21 cellular contexts compared by ENCODE assay signal in genomic region chr5:74636552-74636951, GRCh38. TPM values are rescaled to one million over a fixed set of nuclear protein-coding genes. Genes with fewer than 3 reads are reported as not detected.
A peak's percentile ranks its signal among the peaks of the same experiment; 100 is the strongest.
DNase-seq lines count a peak whose midpoint lies in the region; ATAC-seq and TF ChIP-seq lines count a peak whose summit lies in the region.
"Had no signal": no experiment of that assay in that cellular context is flagged by ENCODE, and none has a peak within 500 bp of the region (broad histone marks: within the 10 kb centered on the region; RNA-seq: fewer than 3 reads in every experiment).

No MANE protein-coding gene starts in this region.

- H3K9me3 ChIP-seq in breast epithelium: no peaks in the 10 kb centered on the region
- H3K9me3 ChIP-seq: left lung, mucosa of descending colon, right atrium auricular region, stomach, tibial nerve had no signal

- intact Hi-C loops in breast epithelium (cut with DNase I; ENCODE audit: low total_unique reads): no loop called here
- intact Hi-C loops in MCF 10A (cut with micrococcal nuclease): no loop called here
- intact Hi-C loops in dorsolateral prefrontal cortex (cut with DNase I): loop anchor here (10.0 kb wide), 2 partner anchors 232 to 422 kb away; no protein-coding TSS in a partner anchor

- BruUV-seq in MCF 10A (replicated peaks; lab: Mats Ljungman, UMichigan): no TSS peak

- POLR2A ChIA-PET in MCF 10A (lab: Yijun Ruan, JAX): no interaction called here

- H3K27ac ChIP-seq in breast epithelium (peak overlapping the region; percentile 17 to 46), dorsolateral prefrontal cortex (peak overlapping the region in 22 of 59 donors; percentile 2 to 96 (median 52))
- H3K27ac ChIP-seq: left lung, right atrium auricular region, RWPE1, tibial nerve had no signal

- H3K36me3 ChIP-seq in breast epithelium: no peaks in the 10 kb centered on the region
- H3K36me3 ChIP-seq: right atrium auricular region had no signal

- TF ChIP-seq CTCF in breast epithelium (IDR thresholded peaks at IDR 0.05) (no peak), MCF 10A (IDR thresholded peaks at IDR 0.05; ENCODE audit: unreplicated experiment) (no peak), dorsolateral prefrontal cortex (IDR thresholded peaks at IDR 0.05 in 54 of 56, conservative IDR thresholded peaks at IDR 0.05 in 2 of 56; ENCODE audit: low read depth in 1 of 56, partially characterized antibody in 56 of 56) (no peak), nephron (IDR thresholded peaks at IDR 0.05; ENCODE audit: unreplicated experiment in 3 of 3) (no peak), type B pancreatic cell (conservative IDR thresholded peaks at IDR 0.05) (no peak)

- H3K27ac Mint-ChIP-seq in MCF 10A (ENCODE audit: low read depth, unreplicated experiment) (no peak overlapping the region), nephron (peak overlapping the region; percentile 17 to 92 (median 84)), type B pancreatic cell (peak overlapping the region; percentile 88)
- H3K27ac Mint-ChIP-seq: activated naive CD8-positive, alpha-beta T cell treated with anti-CD3 and anti-CD28 coated beads for 36 hours; activated T-helper 17 cell treated with anti-CD3 and anti-CD28 coated beads, Interleukin-2, amount 50 U/mL, for 72 hours; B cell had no signal

- no peak overlapping the region for H3K4me3 Mint-ChIP-seq in MCF 10A (ENCODE audit: unreplicated experiment)
- H3K4me3 Mint-ChIP-seq in nephron: peak overlapping the region; percentile 92 to 98 (median 96)
- peak overlapping the region; percentile 95 for H3K4me3 Mint-ChIP-seq in type B pancreatic cell
- H3K4me3 Mint-ChIP-seq: activated naive CD8-positive, alpha-beta T cell treated with anti-CD3 and anti-CD28 coated beads for 36 hours; activated T-helper 17 cell treated with anti-CD3 and anti-CD28 coated beads, Interleukin-2, amount 50 U/mL, for 72 hours; B cell had no signal

- peaks cover 21% of the 10 kb centered on the region for H3K36me3 Mint-ChIP-seq in MCF 10A (ENCODE audit: insufficient read depth, unreplicated experiment)
- peaks cover 64% of the 10 kb centered on the region for H3K36me3 Mint-ChIP-seq in nephron (ENCODE audit: low read depth)
- H3K36me3 Mint-ChIP-seq in type B pancreatic cell: peaks cover 46% of the 10 kb centered on the region
- H3K36me3 Mint-ChIP-seq: activated naive CD8-positive, alpha-beta T cell treated with anti-CD3 and anti-CD28 coated beads for 36 hours had no signal

- H3K4me1 Mint-ChIP-seq in MCF 10A (ENCODE audit: insufficient read depth, unreplicated experiment) (peaks cover 40% of the 10 kb centered on the region), nephron (peaks cover 71% of the 10 kb centered on the region), type B pancreatic cell (ENCODE audit: unreplicated experiment) (peaks cover 55% of the 10 kb centered on the region)

- peaks cover 0 to 24% of the 10 kb centered on the region in 2 donors for H3K4me1 ChIP-seq in breast epithelium

- no peaks in the 10 kb centered on the region for H3K27me3 Mint-ChIP-seq in MCF 10A (ENCODE audit: insufficient read depth, unreplicated experiment)
- no peaks in the 10 kb centered on the region for H3K27me3 Mint-ChIP-seq in nephron (ENCODE audit: low read depth)
- H3K27me3 Mint-ChIP-seq in type B pancreatic cell: no peaks in the 10 kb centered on the region
- H3K27me3 Mint-ChIP-seq: B cell had no signal

- H3K9me3 Mint-ChIP-seq in MCF 10A (ENCODE audit: unreplicated experiment) (no peaks in the 10 kb centered on the region), nephron (no peaks in the 10 kb centered on the region), type B pancreatic cell (peaks cover 4% of the 10 kb centered on the region)
- H3K9me3 Mint-ChIP-seq: activated naive CD8-positive, alpha-beta T cell treated with anti-CD3 and anti-CD28 coated beads for 36 hours; activated T-helper 17 cell treated with anti-CD3 and anti-CD28 coated beads, Interleukin-2, amount 50 U/mL, for 72 hours had no signal

- H3K4me3 ChIP-seq in breast epithelium (no peak overlapping the region), dorsolateral prefrontal cortex (peak overlapping the region in 52 of 59 donors; percentile 16 to 93 (median 82))
- H3K4me3 ChIP-seq: left lung, mucosa of descending colon, tibial nerve had no signal

- H3K27me3 ChIP-seq in breast epithelium (no peaks in the 10 kb centered on the region), dorsolateral prefrontal cortex (no peaks in the 10 kb centered on the region)
- H3K27me3 ChIP-seq: left lung, right atrium auricular region, stomach, tibial nerve had no signal

- DNase-seq in breast epithelium (ENCODE audit: low spot score in 2 of 2): no peak
- DNase-seq in MCF 10A (ENCODE audit: unreplicated experiment): no peak
- no peak for DNase-seq in dorsolateral prefrontal cortex
- DNase-seq in type B pancreatic cell (ENCODE audit: extremely low spot score, unreplicated experiment): no peak
- no peak for DNase-seq in NCI-H146 treated with DMSO at 0.1 percent for 48 hours (lab: John Stamatoyannopoulos, UW; ENCODE audit: unreplicated experiment)
- DNase-seq: activated naive CD8-positive, alpha-beta T cell treated with anti-CD3 and anti-CD28 coated beads for 36 hours; GOT3; left lung; NCI-H1436 treated with DMSO at 0.1 percent for 48 hours; NCI-H2171; NCI-H526 treated with DMSO at 0.1 percent for 48 hours; stomach had no signal

- ATAC-seq in HG03442 (IDR thresholded peaks at IDR 0.05; ENCODE audit: unreplicated experiment) (no peak), GM19455 (IDR thresholded peaks at IDR 0.05; ENCODE audit: unreplicated experiment) (no peak)
- ATAC-seq: activated T-helper 17 cell treated with anti-CD3 and anti-CD28 coated beads, Interleukin-2, amount 50 U/mL, for 72 hours; left lung; mucosa of descending colon had no signal

- TF ChIP-seq POLR2A in breast epithelium (IDR thresholded peaks at IDR 0.05): no peak

- CTCF ChIA-PET in MCF 10A (lab: Yijun Ruan, JAX): interaction anchor here (0.7 to 11.0 kb wide), 3 partner anchors 13 to 734 kb away, joined by 3 to 102 read pairs (median 3); no protein-coding TSS in a partner anchor

RNA-seq across cellular contexts. Expression of gene ENC1, which starts 4.0 kb away (rescaled TPM):
- total RNA-seq in breast epithelium (10 to 100 TPM in 2 of 3 donors, 1 to 10 TPM in 1; 8.3 to 16.7 (median 13.8) TPM), MCF 10A (2022) (10.7 and 12.9 TPM in 2 replicates), dorsolateral prefrontal cortex (1,000 to 10,000 TPM in 1 of 120 experiments, 100 to 1,000 TPM in 119; 140 to 1,050 (median 576) TPM), type B pancreatic cell (ENCODE audit: low replicate concordance) (83.2 and 96.8 TPM in 2 replicates)

RNA-seq across cellular contexts. Expression of gene HEXB, which starts 48.5 kb away (rescaled TPM):
- 100 to 1,000 TPM; 123 to 218 (median 145) TPM for total RNA-seq in breast epithelium
- total RNA-seq in MCF 10A (2022): 82.8 and 93.7 TPM in 2 replicates
- total RNA-seq in dorsolateral prefrontal cortex: 10 to 100 TPM; 30.9 to 75.5 (median 53.2) TPM
- 76.6 and 114 TPM in 2 replicates for total RNA-seq in type B pancreatic cell (ENCODE audit: low replicate concordance)

Comparison
In these comparisons a context has a peak if more than half of its experiments do, and no peak if none do; other contexts are left out.
1. H3K4me3 ChIP-seq: peak in dorsolateral prefrontal cortex (52 of 59); none in breast epithelium (0 of 3).
2. intact Hi-C loops: an anchor here in dorsolateral prefrontal cortex (10.0 kb wide); none called in breast epithelium and MCF 10A.